10 cellular contexts compared by ENCODE assay signal in genomic region chr20:3679749-3680700, GRCh38. TPM values are rescaled to one million over a fixed set of nuclear protein-coding genes. Genes with fewer than 3 reads are reported as not detected.
DNase-seq lines count a peak whose midpoint lies in the region; ATAC-seq and TF ChIP-seq lines count a peak whose summit lies in the region.
"Had no signal": no experiment of that assay in that cellular context is flagged by ENCODE, and none has a peak within 500 bp of the region (broad histone marks: within the 10 kb centered on the region; RNA-seq: fewer than 3 reads in every experiment).

No MANE protein-coding gene starts in this region.

- peak overlapping the region; percentile 41 for H3K9ac ChIP-seq in muscle layer of colon (ENCODE audit: low read length)

- peak in 1 of 2 donors; percentile 11 for TF ChIP-seq POLR2A in uterus (IDR thresholded peaks at IDR 0.05)
- TF ChIP-seq POLR2A in spleen (IDR thresholded peaks at IDR 0.05) = no peak

- DNase-seq in M059J (ENCODE audit: low read depth) (peak; percentile 80), uterus (peak; percentile 87 to 89), spleen (no peak)

- H3K27ac ChIP-seq in esophagus (ENCODE audit: low read depth in 2 of 2, low read length in 1 of 2) = peak overlapping the region; percentile 60 to 83
- H3K27ac ChIP-seq in muscle layer of colon (ENCODE audit: low read depth, low read length) = peak overlapping the region; percentile 79
- peak overlapping the region; percentile 97 to 98 for H3K27ac ChIP-seq in uterus
- H3K27ac ChIP-seq in spleen = peak overlapping the region in 2 of 8 donors; percentile 18 to 28

- 51 to 63% methylated on average over 17 to 18 of the region's 18 CpGs for WGBS in esophagus, 2 donors
- 60 to 77% (median 71%) methylated on average over 13 to 18 of the region's 18 CpGs for WGBS in spleen, 5 donors

- intact Hi-C loops in uterus (cut with DNase I; ENCODE audit: low total_unique reads) = loop anchor here (5.0 kb wide), 1 partner anchor 87 kb away; the partner anchor contains the start of gene ADISSP
- intact Hi-C loops in spleen (cut with DNase I; ENCODE audit: low total_unique reads) = no loop called here

- H3K27me3 ChIP-seq in esophagus (ENCODE audit: control insufficient read depth in 1 of 2, insufficient read depth in 2 of 2, low read length in 2 of 2) (no peaks in the 10 kb centered on the region), muscle layer of colon (ENCODE audit: control insufficient read depth in 1 of 2, insufficient read depth in 2 of 2, low read length in 2 of 2) (no peaks in the 10 kb centered on the region), uterus (no peaks in the 10 kb centered on the region), spleen (replicated peaks in 1 of 7) (peaks cover 0 to 78% (median 30%) of the 10 kb centered on the region in 7 donors)

- H3K36me3 ChIP-seq in esophagus (ENCODE audit: control insufficient read depth in 2 of 2, insufficient read depth in 2 of 2, low read length in 1 of 2) = no peaks in the 10 kb centered on the region
- peaks cover 12% of the 10 kb centered on the region for H3K36me3 ChIP-seq in muscle layer of colon (ENCODE audit: insufficient read depth, low read length)
- H3K36me3 ChIP-seq in uterus = no peaks in the 10 kb centered on the region
- no peaks in the 10 kb centered on the region for H3K36me3 ChIP-seq in spleen

- no peaks in the 10 kb centered on the region for H3K9me3 ChIP-seq in esophagus (ENCODE audit: control insufficient read depth in 2 of 2, insufficient read depth in 1 of 2, low read depth in 1 of 2, low read length in 1 of 2)
- no peaks in the 10 kb centered on the region for H3K9me3 ChIP-seq in muscle layer of colon (ENCODE audit: low read length)
- no peaks in the 10 kb centered on the region for H3K9me3 ChIP-seq in uterus
- no peaks in the 10 kb centered on the region for H3K9me3 ChIP-seq in spleen

- peak overlapping the region; percentile 8 to 51 for H3K4me3 ChIP-seq in esophagus (ENCODE audit: low read depth in 1 of 2, low read length in 2 of 2)
- peak overlapping the region; percentile 28 to 67 for H3K4me3 ChIP-seq in muscle layer of colon (ENCODE audit: low read depth in 1 of 2, low read length in 2 of 2)
- peak overlapping the region; percentile 62 to 65 for H3K4me3 ChIP-seq in uterus
- peak overlapping the region in 2 of 8 donors; percentile 44 to 64 for H3K4me3 ChIP-seq in spleen

- no peak for TF ChIP-seq CTCF in uterus (IDR thresholded peaks at IDR 0.05)
- no peak for TF ChIP-seq CTCF in spleen (IDR thresholded peaks at IDR 0.05 in 8 of 11, conservative IDR thresholded peaks at IDR 0.05 in 3 of 11)

- ATAC-seq in GM19328 (IDR thresholded peaks at IDR 0.05; ENCODE audit: unreplicated experiment) (no peak), GM21576 (IDR thresholded peaks at IDR 0.05; ENCODE audit: unreplicated experiment) (no peak)

- H3K4me1 ChIP-seq in esophagus (ENCODE audit: control insufficient read depth in 2 of 2, insufficient read depth in 2 of 2, low read length in 1 of 2) (peaks cover 3 to 8% of the 10 kb centered on the region in 2 donors), muscle layer of colon (ENCODE audit: insufficient read depth, low read length) (peaks cover 47% of the 10 kb centered on the region), uterus (peaks cover 8 to 20% of the 10 kb centered on the region in 2 donors), spleen (peaks cover 0 to 48% (median 28%) of the 10 kb centered on the region in 6 donors)

RNA-seq across cellular contexts. Expression of gene ADAM33, which starts 1.8 kb away (rescaled TPM):
- 0.15 and 0.25 TPM in 2 replicates for total RNA-seq in M059J (2014; rRNA removed; shearing (Covaris generic))
- polyA plus RNA-seq in esophagus = 10 to 100 TPM; 27.3 to 83.1 TPM
- 100 to 1,000 TPM in 2 of 4 donors, 10 to 100 TPM in 2; 66.5 to 215 (median 128) TPM for total RNA-seq in uterus
- total RNA-seq in spleen = 10 to 100 TPM in 3 of 7 donors, 1 to 10 TPM in 4; 4.0 to 10.7 (median 9.1) TPM
- 10 to 100 TPM in 1 of 3 donors, 1 to 10 TPM in 2; 5.9 to 31.6 (median 9.5) TPM for polyA plus RNA-seq in spleen
- total RNA-seq: activated T-helper 1 cell treated with anti-CD3 and anti-CD28 coated beads, Interleukin-12 subunit alpha, Interleukin-12 subunit beta, Interleukin-2, Interleukin-4 antibody, amounts not matched to agents 30 ng/mL and 10 ng/mL and 1 ng/mL, durations not matched to agents 14 hours and 24 hours and 36 hours; epithelial cell of proximal tubule had no signal
- polyA plus RNA-seq: neural cell had no signal

RNA-seq across cellular contexts. Expression of gene GFRA4, which starts 16.8 kb away (rescaled TPM):
- total RNA-seq in M059J (2014; rRNA removed; shearing (Covaris generic)) = not detected in 2 replicates
- polyA plus RNA-seq in esophagus = not detected
- total RNA-seq in uterus = not detected
- total RNA-seq in spleen = not detected
- polyA plus RNA-seq in spleen = not detected
- total RNA-seq: activated T-helper 1 cell treated with anti-CD3 and anti-CD28 coated beads, Interleukin-12 subunit alpha, Interleukin-12 subunit beta, Interleukin-2, Interleukin-4 antibody, amounts not matched to agents 30 ng/mL and 10 ng/mL and 1 ng/mL, durations not matched to agents 14 hours and 24 hours and 36 hours; epithelial cell of proximal tubule had no signal
- polyA plus RNA-seq: neural cell had no signal

RNA-seq across cellular contexts. Expression of gene SIGLEC1, which starts 32.4 kb away (rescaled TPM):
- not detected in 2 replicates for total RNA-seq in M059J (2014; rRNA removed; shearing (Covaris generic))
- 1 to 10 TPM; 1.1 to 1.4 TPM for polyA plus RNA-seq in esophagus
- total RNA-seq in uterus = 1 to 10 TPM; 1.0 to 7.9 (median 3.4) TPM
- total RNA-seq in spleen = 10 to 100 TPM in 5 of 7 donors, 1 to 10 TPM in 2; 3.0 to 50.2 (median 21.9) TPM
- polyA plus RNA-seq in spleen = 10 to 100 TPM in 2 of 3 donors, 1 to 10 TPM in 1; 8.1 to 18.4 (median 11.0) TPM
- total RNA-seq: activated T-helper 1 cell treated with anti-CD3 and anti-CD28 coated beads, Interleukin-12 subunit alpha, Interleukin-12 subunit beta, Interleukin-2, Interleukin-4 antibody, amounts not matched to agents 30 ng/mL and 10 ng/mL and 1 ng/mL, durations not matched to agents 14 hours and 24 hours and 36 hours; epithelial cell of proximal tubule had no signal

RNA-seq across cellular contexts. Expression of gene HSPA12B, which starts 52.5 kb away (rescaled TPM):
- total RNA-seq in M059J (2014; rRNA removed; shearing (Covaris generic)) = 0.05 TPM in 1 of 2 replicates, not detected in the other
- polyA plus RNA-seq in esophagus = 1 to 10 TPM; 2.0 to 2.3 TPM
- 10 to 100 TPM in 3 of 4 donors, 1 to 10 TPM in 1; 4.7 to 46.2 (median 27.6) TPM for total RNA-seq in uterus
- total RNA-seq in spleen = 10 to 100 TPM; 12.6 to 74.0 (median 29.9) TPM
- 10 to 100 TPM in 2 of 3 donors, 1 to 10 TPM in 1; 5.7 to 41.6 (median 21.3) TPM for polyA plus RNA-seq in spleen
- total RNA-seq: activated T-helper 1 cell treated with anti-CD3 and anti-CD28 coated beads, Interleukin-12 subunit alpha, Interleukin-12 subunit beta, Interleukin-2, Interleukin-4 antibody, amounts not matched to agents 30 ng/mL and 10 ng/mL and 1 ng/mL, durations not matched to agents 14 hours and 24 hours and 36 hours; epithelial cell of proximal tubule had no signal
- polyA plus RNA-seq: neural cell had no signal

Comparison
In these comparisons a context has a peak if more than half of its experiments do, and no peak if none do; other contexts are left out.
1. RNA of gene ADAM33, which starts 1.8 kb away (total RNA-seq): 66.5 to 215 TPM in uterus; 4.0 to 10.7 TPM in spleen and 0.15 to 0.25 TPM in M059J; every median in the first group is over 4 times any median in the second.